In the genomic region with DNA sequence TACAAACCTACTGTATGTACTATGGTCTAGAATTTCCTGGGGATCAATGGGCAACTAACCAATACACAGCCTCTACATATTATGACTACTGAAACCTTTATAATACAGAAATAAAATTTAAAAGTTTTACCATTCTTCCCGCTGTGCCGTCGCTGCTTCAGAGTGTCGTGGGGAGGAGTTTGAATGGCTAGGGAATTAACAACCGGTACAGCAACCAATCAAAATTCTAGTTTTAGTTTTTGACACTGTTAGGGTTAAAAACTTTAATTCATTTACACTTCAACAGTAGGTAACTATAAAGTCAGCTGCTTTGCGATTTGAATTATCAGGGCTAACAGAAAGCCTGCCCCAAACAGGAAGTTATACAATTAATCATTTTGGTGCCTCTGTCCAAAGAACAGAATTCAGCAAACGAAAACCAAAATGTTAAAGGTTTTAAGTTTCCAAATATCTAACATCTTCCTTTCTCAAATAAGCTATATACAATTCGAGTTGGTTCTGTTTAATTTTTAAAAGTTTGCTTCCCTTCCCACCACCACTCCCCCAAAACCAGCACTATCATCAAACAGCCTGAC, we compare ENCODE assay signal across 8 cellular contexts. TPM values are rescaled to one million over a fixed set of nuclear protein-coding genes. Genes with fewer than 3 reads are reported as not detected.
DNase-seq lines count a peak whose midpoint lies in the region; ATAC-seq and TF ChIP-seq lines count a peak whose summit lies in the region.

No MANE protein-coding gene starts in this region.

- no peak for DNase-seq in activated CD4-positive, alpha-beta T cell treated with anti-CD3 and anti-CD28 coated beads, Interleukin-2, amount 10 ng/mL, durations not matched to agents 7 days and 5 days
- no peak for DNase-seq in activated CD4-positive, alpha-beta T cell treated with anti-CD3 and anti-CD28 coated beads for 1 hour
- DNase-seq in activated B cell treated with CpG ODN at 0.5 μM for 24 hours (no peak), NCI-H1436 (lab: John Stamatoyannopoulos, UW) (no peak), HCEC 1CT (no peak)
- DNase-seq in stimulated activated naive B cell treated with anti-CD40 and anti-IgM and Interleukin-4, amounts not matched to agents 10 μg/mL and 1 μg/mL and 100 μg/mL, for 72 hours: no peak

- CTCF ChIA-PET in activated CD4-positive, alpha-beta T cell treated with anti-CD3 and anti-CD28 coated beads, Interleukin-2, amount 10 ng/mL, durations not matched to agents 7 days and 5 days (lab: Charles Lee): interaction anchor here (4.9 kb wide), 1 partner anchor 58 kb away, joined by 27 read pairs; the partner anchor contains the start of gene HNRNPDL
- CTCF ChIA-PET in activated B cell treated with CpG ODN at 0.5 μM for 24 hours (lab: Charles Lee): interaction anchor here (1.5 to 1.9 kb wide), 3 partner anchors 11 to 58 kb away, joined by 5 to 12 read pairs (median 7); no protein-coding TSS in a partner anchor

- no peak for TF ChIP-seq CTCF in activated B cell treated with CpG ODN at 0.5 μM for 24 hours (IDR thresholded peaks at IDR 0.05)

- H3K4me3 Mint-ChIP-seq in activated CD4-positive, alpha-beta T cell treated with anti-CD3 and anti-CD28 coated beads, Interleukin-2, amount 10 ng/mL, durations not matched to agents 7 days and 5 days: peak overlapping the region; percentile 97
- peak overlapping the region; percentile 98 for H3K4me3 Mint-ChIP-seq in activated B cell treated with CpG ODN at 0.5 μM for 24 hours
- peak overlapping the region; percentile 89 to 92 for H3K4me3 Mint-ChIP-seq in stimulated activated naive B cell treated with anti-CD40 and anti-IgM and Interleukin-4, amounts not matched to agents 10 μg/mL and 1 μg/mL and 100 μg/mL, for 72 hours

- H3K9me3 Mint-ChIP-seq in activated CD4-positive, alpha-beta T cell treated with anti-CD3 and anti-CD28 coated beads, Interleukin-2, amount 10 ng/mL, durations not matched to agents 7 days and 5 days: no peaks in the 10 kb centered on the region
- H3K9me3 Mint-ChIP-seq in activated B cell treated with CpG ODN at 0.5 μM for 24 hours: no peaks in the 10 kb centered on the region
- no peaks in the 10 kb centered on the region for H3K9me3 Mint-ChIP-seq in stimulated activated naive B cell treated with anti-CD40 and anti-IgM and Interleukin-4, amounts not matched to agents 10 μg/mL and 1 μg/mL and 100 μg/mL, for 72 hours

- POLR2A ChIA-PET in activated CD4-positive, alpha-beta T cell treated with anti-CD3 and anti-CD28 coated beads, Interleukin-2, amount 10 ng/mL, durations not matched to agents 7 days and 5 days (lab: Charles Lee): interaction anchor here (1.3 kb wide), 1 partner anchor 58 kb away, joined by 3 read pairs; no protein-coding TSS in a partner anchor
- POLR2A ChIA-PET in activated B cell treated with CpG ODN at 0.5 μM for 24 hours (lab: Charles Lee): interaction anchor here (5.7 kb wide), 1 partner anchor 58 kb away, joined by 199 read pairs; the partner anchor contains the start of genes ENOPH1 and HNRNPDL

- H3K27me3 Mint-ChIP-seq in activated CD4-positive, alpha-beta T cell treated with anti-CD3 and anti-CD28 coated beads, Interleukin-2, amount 10 ng/mL, durations not matched to agents 7 days and 5 days: no peaks in the 10 kb centered on the region
- no peaks in the 10 kb centered on the region for H3K27me3 Mint-ChIP-seq in activated B cell treated with CpG ODN at 0.5 μM for 24 hours
- no peaks in the 10 kb centered on the region for H3K27me3 Mint-ChIP-seq in stimulated activated naive B cell treated with anti-CD40 and anti-IgM and Interleukin-4, amounts not matched to agents 10 μg/mL and 1 μg/mL and 100 μg/mL, for 72 hours

- H3K36me3 Mint-ChIP-seq in activated CD4-positive, alpha-beta T cell treated with anti-CD3 and anti-CD28 coated beads, Interleukin-2, amount 10 ng/mL, durations not matched to agents 7 days and 5 days (ENCODE audit: low read depth): peaks cover 71% of the 10 kb centered on the region
- peaks cover 67% of the 10 kb centered on the region for H3K36me3 Mint-ChIP-seq in activated B cell treated with CpG ODN at 0.5 μM for 24 hours (ENCODE audit: low read depth)
- H3K36me3 Mint-ChIP-seq in stimulated activated naive B cell treated with anti-CD40 and anti-IgM and Interleukin-4, amounts not matched to agents 10 μg/mL and 1 μg/mL and 100 μg/mL, for 72 hours: peaks cover 30 to 52% of the 10 kb centered on the region in 2 donors

- peak overlapping the region; percentile 93 for H3K4me3 ChIP-seq in iPS-11a (ENCODE audit: low read depth, low read length)

- H3K4me1 Mint-ChIP-seq in activated CD4-positive, alpha-beta T cell treated with anti-CD3 and anti-CD28 coated beads, Interleukin-2, amount 10 ng/mL, durations not matched to agents 7 days and 5 days: peaks cover 54% of the 10 kb centered on the region
- peaks cover 75% of the 10 kb centered on the region for H3K4me1 Mint-ChIP-seq in activated B cell treated with CpG ODN at 0.5 μM for 24 hours
- H3K4me1 Mint-ChIP-seq in stimulated activated naive B cell treated with anti-CD40 and anti-IgM and Interleukin-4, amounts not matched to agents 10 μg/mL and 1 μg/mL and 100 μg/mL, for 72 hours: peaks cover 20 to 51% of the 10 kb centered on the region in 2 donors

- peak overlapping the region; percentile 97 for H3K27ac Mint-ChIP-seq in activated CD4-positive, alpha-beta T cell treated with anti-CD3 and anti-CD28 coated beads, Interleukin-2, amount 10 ng/mL, durations not matched to agents 7 days and 5 days
- peak overlapping the region; percentile 100 for H3K27ac Mint-ChIP-seq in activated B cell treated with CpG ODN at 0.5 μM for 24 hours
- peak overlapping the region; percentile 98 for H3K27ac Mint-ChIP-seq in stimulated activated naive B cell treated with anti-CD40 and anti-IgM and Interleukin-4, amounts not matched to agents 10 μg/mL and 1 μg/mL and 100 μg/mL, for 72 hours

- intact Hi-C loops in activated B cell treated with CpG ODN at 0.5 μM for 24 hours (cut with micrococcal nuclease): loop anchor here (1.0 to 5.0 kb wide), 5 partner anchors 11 to 1086 kb away; partner anchors contain the start of genes COQ2, HELQ and MRPS18C

- ATAC-seq in activated B cell treated with CpG ODN at 0.5 μM for 24 hours (ENCODE audit: low read depth) (no peak), HG02763 (IDR thresholded peaks at IDR 0.05; ENCODE audit: unreplicated experiment) (no peak)
- no peak for ATAC-seq in stimulated activated naive B cell treated with anti-CD40 and anti-IgM and Interleukin-4, amounts not matched to agents 10 μg/mL and 1 μg/mL and 100 μg/mL, for 72 hours (replicated peaks)

RNA-seq across cellular contexts. Expression of gene HNRNPD, which starts 2.3 kb away (rescaled TPM):
- total RNA-seq in activated CD4-positive, alpha-beta T cell treated with anti-CD3 and anti-CD28 coated beads, Interleukin-2, amount 10 ng/mL, durations not matched to agents 7 days and 5 days: 100 to 1,000 TPM; 368 to 430 TPM
- total RNA-seq in activated B cell treated with CpG ODN at 0.5 μM for 24 hours: 300 and 350 TPM in 2 replicates

RNA-seq across cellular contexts. Expression of gene HNRNPDL, which starts 58.8 kb away (rescaled TPM):
- 100 to 1,000 TPM; 311 to 320 TPM for total RNA-seq in activated CD4-positive, alpha-beta T cell treated with anti-CD3 and anti-CD28 coated beads, Interleukin-2, amount 10 ng/mL, durations not matched to agents 7 days and 5 days
- total RNA-seq in activated B cell treated with CpG ODN at 0.5 μM for 24 hours: 432 and 439 TPM in 2 replicates

RNA-seq across cellular contexts. Expression of gene ENOPH1, which starts 58.9 kb away (rescaled TPM):
- total RNA-seq in activated CD4-positive, alpha-beta T cell treated with anti-CD3 and anti-CD28 coated beads, Interleukin-2, amount 10 ng/mL, durations not matched to agents 7 days and 5 days: 10 to 100 TPM; 32.7 to 34.6 TPM
- 24.6 and 26.0 TPM in 2 replicates for total RNA-seq in activated B cell treated with CpG ODN at 0.5 μM for 24 hours
